Comparison of ENCODE assay signal across 8 cellular contexts in genomic region chr11:130001491-130002351, GRCh38. TPM values are rescaled to one million over a fixed set of nuclear protein-coding genes. Genes with fewer than 3 reads are reported as not detected.
DNase-seq lines count a peak whose midpoint lies in the region; ATAC-seq and TF ChIP-seq lines count a peak whose summit lies in the region.

No MANE protein-coding gene starts in this region.

- H3K27me3 ChIP-seq in NT2/D1 (ENCODE audit: insufficient read depth, insufficient read length) = no peaks in the 10 kb centered on the region
- no peaks in the 10 kb centered on the region for H3K27me3 ChIP-seq in heart left ventricle
- no peaks in the 10 kb centered on the region for H3K27me3 ChIP-seq in trophoblast cell (ENCODE audit: insufficient read depth, low read length)

- no peak for TF ChIP-seq POLR2A in heart left ventricle (IDR thresholded peaks at IDR 0.05)

- no peak overlapping the region for H3K23ac ChIP-seq in trophoblast cell (ENCODE audit: low read length)

- H3K36me3 Mint-ChIP-seq in activated naive CD8-positive, alpha-beta T cell treated with anti-CD3 and anti-CD28 coated beads, Interleukin-2, amount 50 U/mL, for 24 hours (ENCODE audit: low read depth) = peaks cover 7% of the 10 kb centered on the region

- peak overlapping the region; percentile 100 for H3K18ac ChIP-seq in trophoblast cell (ENCODE audit: low read length)

- intact Hi-C loops in heart left ventricle (cut with DNase I) = loop anchor here (1.0 to 10.0 kb wide), 9 partner anchors 66 to 131 kb away; partner anchors contain the start of gene APLP2 (in 9 of the 10)

- peak overlapping the region; percentile 62 for H3K4me3 ChIP-seq in AG09309 (ENCODE audit: control insufficient read depth, low read depth, low read length)
- H3K4me3 ChIP-seq in NT2/D1 (ENCODE audit: insufficient read length, low read depth) = peak overlapping the region; percentile 78
- H3K4me3 ChIP-seq in heart left ventricle = peak overlapping the region; percentile 55 to 94 (median 80)
- H3K4me3 ChIP-seq in trophoblast cell (ENCODE audit: low read depth, low read length) = peak overlapping the region; percentile 95

- H3K27me3 Mint-ChIP-seq in activated naive CD8-positive, alpha-beta T cell treated with anti-CD3 and anti-CD28 coated beads, Interleukin-2, amount 50 U/mL, for 24 hours = no peaks in the 10 kb centered on the region

- H3K4me3 Mint-ChIP-seq in activated naive CD8-positive, alpha-beta T cell treated with anti-CD3 and anti-CD28 coated beads, Interleukin-2, amount 50 U/mL, for 24 hours = peak overlapping the region; percentile 95

- no peaks in the 10 kb centered on the region for H3K9me3 Mint-ChIP-seq in activated naive CD8-positive, alpha-beta T cell treated with anti-CD3 and anti-CD28 coated beads, Interleukin-2, amount 50 U/mL, for 24 hours

- peak overlapping the region; percentile 99 for H4K8ac ChIP-seq in trophoblast cell (ENCODE audit: low read depth, low read length)

- peak overlapping the region; percentile 100 for H4K91ac ChIP-seq in trophoblast cell (ENCODE audit: low read depth, low read length)

- H3K36me3 ChIP-seq in NT2/D1 (ENCODE audit: insufficient read depth, insufficient read length, low read length) (peaks cover 7% of the 10 kb centered on the region), heart left ventricle (peaks cover 0 to 3% (median 0%) of the 10 kb centered on the region in 9 donors), trophoblast cell (ENCODE audit: control insufficient read depth in 1 of 2, insufficient read depth in 2 of 2, low read length in 2 of 2) (no peaks in the 10 kb centered on the region)

- WGBS in heart left ventricle, 4 donors = 0 to 1% (median 0%) methylated on average over 18 to 90 of the region's 90 CpGs
- no CpG with 5 or more reads among the region's 90 CpGs for WGBS in trophoblast cell (ENCODE audit: extremely low coverage, insufficient coverage, insufficient read length)

- H3K27ac Mint-ChIP-seq in activated naive CD8-positive, alpha-beta T cell treated with anti-CD3 and anti-CD28 coated beads, Interleukin-2, amount 50 U/mL, for 24 hours = peak overlapping the region; percentile 94

- peak overlapping the region; percentile 100 for H2AFZ ChIP-seq in trophoblast cell (ENCODE audit: insufficient read depth, low read length, poor library complexity)

- H3K14ac ChIP-seq in trophoblast cell (ENCODE audit: low read length) = peak overlapping the region; percentile 100

- peak overlapping the region; percentile 99 for H2AK5ac ChIP-seq in trophoblast cell (ENCODE audit: low read length)

- ATAC-seq in GM18519 (IDR thresholded peaks at IDR 0.05; ENCODE audit: low FRiP score, unreplicated experiment) (peak; percentile 13), HG03064 (IDR thresholded peaks at IDR 0.05; ENCODE audit: low read depth, unreplicated experiment) (peak; percentile 35), heart left ventricle (peak in 2 of 4 donors; percentile 51 to 53)
- ATAC-seq in activated naive CD8-positive, alpha-beta T cell treated with anti-CD3 and anti-CD28 coated beads, Interleukin-2, amount 50 U/mL, for 24 hours = peak; percentile 3

- H3K4me2 ChIP-seq in trophoblast cell (ENCODE audit: low read length) = peak overlapping the region; percentile 75

- no peak overlapping the region for H2BK12ac ChIP-seq in trophoblast cell (ENCODE audit: low read length)

- H3K27ac ChIP-seq in heart left ventricle (peak overlapping the region; percentile 95 to 100 (median 100)), trophoblast cell (ENCODE audit: low read depth, low read length) (peak overlapping the region; percentile 98)

- H3K79me2 ChIP-seq in trophoblast cell (ENCODE audit: control insufficient read depth, insufficient read depth, low read length, poor library complexity) = peaks cover 18% of the 10 kb centered on the region

- H2BK120ac ChIP-seq in trophoblast cell (ENCODE audit: insufficient read depth, low read length, poor library complexity) = peak overlapping the region; percentile 99

- peak overlapping the region; percentile 100 for H2BK5ac ChIP-seq in trophoblast cell (ENCODE audit: low read depth, low read length, poor library complexity)

- peaks cover 41% of the 10 kb centered on the region for H3K4me1 Mint-ChIP-seq in activated naive CD8-positive, alpha-beta T cell treated with anti-CD3 and anti-CD28 coated beads, Interleukin-2, amount 50 U/mL, for 24 hours

- peaks cover 23% of the 10 kb centered on the region for H3K79me1 ChIP-seq in trophoblast cell (ENCODE audit: low read length)

- H3K4ac ChIP-seq in trophoblast cell (ENCODE audit: low read depth, low read length) = peak overlapping the region; percentile 98

- H3K9ac ChIP-seq in NT2/D1 (ENCODE audit: insufficient read length, low read depth) (peak overlapping the region; percentile 79), trophoblast cell (ENCODE audit: low read length) (peak overlapping the region; percentile 95)

- TF ChIP-seq CTCF in AG09309 (IDR thresholded peaks at IDR 0.05; ENCODE audit: control insufficient read depth, insufficient read depth, low read depth, low read length, missing control alignments) (no peak), heart left ventricle (IDR thresholded peaks at IDR 0.05) (no peak)

- DNase-seq in AG09309 (ENCODE audit: low read depth) (no peak), NT2/D1 (ENCODE audit: low read depth, low spot score) (no peak), heart left ventricle (peak in 3 of 5 donors; percentile 48 to 74 (median 53)), trophoblast cell (peak; percentile 7 to 54), AML-193 (lab: John Stamatoyannopoulos, UW) (no peak)
- peak; percentile 38 for DNase-seq in activated naive CD8-positive, alpha-beta T cell treated with anti-CD3 and anti-CD28 coated beads, Interleukin-2, amount 50 U/mL, for 24 hours

- no peaks in the 10 kb centered on the region for H3K4me1 ChIP-seq in NT2/D1 (ENCODE audit: insufficient read depth, insufficient read length)
- H3K4me1 ChIP-seq in heart left ventricle = peaks cover 0 to 32% (median 20%) of the 10 kb centered on the region in 12 donors
- peaks cover 5 to 9% of the 10 kb centered on the region in 2 experiments for H3K4me1 ChIP-seq in trophoblast cell (ENCODE audit: control insufficient read depth in 1 of 2, insufficient read depth in 2 of 2, low read length in 2 of 2)

- peak overlapping the region; percentile 100 for H4K12ac ChIP-seq in trophoblast cell (ENCODE audit: low read depth, low read length)

- H3K9me3 ChIP-seq in NT2/D1 (ENCODE audit: insufficient read depth, low read length) = no peaks in the 10 kb centered on the region
- no peaks in the 10 kb centered on the region for H3K9me3 ChIP-seq in heart left ventricle
- no peaks in the 10 kb centered on the region for H3K9me3 ChIP-seq in trophoblast cell (ENCODE audit: insufficient read depth, low read depth, low read length)

RNA-seq across cellular contexts. Expression of gene PRDM10, which starts 0.9 kb away (rescaled TPM):
- total RNA-seq in heart left ventricle = 1 to 10 TPM; 2.8 to 6.8 (median 4.7) TPM
- polyA plus RNA-seq in heart left ventricle = 1 to 10 TPM; 1.6 to 1.7 TPM
- 8.9 and 9.1 TPM in 2 replicates for polyA plus RNA-seq in trophoblast cell (2013)

Comparison
In these comparisons a context has a peak if more than half of its experiments do, and no peak if none do; other contexts are left out.
1. DNase-seq: peak in activated naive CD8-positive, alpha-beta T cell treated with anti-CD3 and anti-CD28 coated beads, Interleukin-2, amount 50 U/mL, for 24 hours (single experiment), heart left ventricle (3 of 5) and trophoblast cell (2 of 2); none in AG09309 (single experiment), NT2/D1 (single experiment) and AML-193 (0 of 2).
2. Peak in every context shown above with its lines, with median percentiles within 50 percentile points of each other: H3K4me3 ChIP-seq.